Comparison of ENCODE assay signal across 9 cellular contexts in the genomic region with DNA sequence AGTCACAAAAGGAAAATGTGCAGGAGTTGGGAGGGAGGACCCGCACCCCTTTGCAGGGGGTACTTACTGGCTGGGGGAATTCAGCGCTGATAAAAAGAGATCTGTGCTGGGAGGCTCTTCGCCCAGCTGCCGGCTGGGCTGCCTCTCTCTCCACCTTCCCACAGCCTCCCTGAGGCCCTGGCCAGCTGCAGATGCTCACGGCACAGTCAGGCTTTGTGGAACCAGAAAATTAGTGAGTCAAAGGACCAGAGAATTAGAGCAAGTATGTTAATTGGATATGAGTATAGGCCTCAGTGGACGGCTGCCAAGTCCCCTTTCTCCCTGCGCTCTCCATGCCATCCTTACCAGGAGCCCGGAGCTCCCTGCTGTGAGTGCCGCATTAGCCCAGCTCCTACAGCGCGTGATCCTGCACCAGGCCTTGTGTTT.
DNase-seq lines count a peak whose midpoint lies in the region; ATAC-seq and TF ChIP-seq lines count a peak whose summit lies in the region.
"Had no signal": no experiment of that assay in that cellular context is flagged by ENCODE, and none has a peak within 500 bp of the region (broad histone marks: within the 10 kb centered on the region; RNA-seq: fewer than 3 reads in every experiment).

No MANE protein-coding gene starts in this region.

- H3K36me3 ChIP-seq in SJCRH30 (no peaks in the 10 kb centered on the region), left lung (no peaks in the 10 kb centered on the region), vagina (no peaks in the 10 kb centered on the region)

- no peak overlapping the region for H3K4me3 Mint-ChIP-seq in natural killer cell

- H3K9me3 ChIP-seq in SJCRH30 (replicated peaks): no peaks in the 10 kb centered on the region
- no peaks in the 10 kb centered on the region for H3K9me3 ChIP-seq in left lung
- H3K9me3 ChIP-seq in vagina: no peaks in the 10 kb centered on the region

- no peaks in the 10 kb centered on the region for H3K36me3 Mint-ChIP-seq in natural killer cell

- H3K4me3 ChIP-seq in SJCRH30 (0 out of 2 replicates have a peak overlapping the region, but pooled peaks have one; percentile 2), left lung (no peak overlapping the region), vagina (no peak overlapping the region)

- no peak overlapping the region for H3K27ac Mint-ChIP-seq in natural killer cell

- ATAC-seq in left lung (peak; percentile 61), natural killer cell (no peak), GM21381 (IDR thresholded peaks at IDR 0.05; ENCODE audit: unreplicated experiment) (no peak)

- H3K27me3 ChIP-seq in SJCRH30 (no peaks in the 10 kb centered on the region), left lung (no peaks in the 10 kb centered on the region), vagina (no peaks in the 10 kb centered on the region)

- peak overlapping the region; percentile 64 for H3K27ac ChIP-seq in SJCRH30
- no peak overlapping the region for H3K27ac ChIP-seq in left lung
- peak overlapping the region; percentile 44 for H3K27ac ChIP-seq in vagina

- no peaks in the 10 kb centered on the region for H3K4me1 Mint-ChIP-seq in natural killer cell

- no peaks in the 10 kb centered on the region for H3K9me3 Mint-ChIP-seq in natural killer cell

- TF ChIP-seq CTCF in left lung (IDR thresholded peaks at IDR 0.05) (no peak), vagina (IDR thresholded peaks at IDR 0.05) (no peak), natural killer cell (IDR thresholded peaks at IDR 0.05) (no peak)

- intact Hi-C loops in left lung (cut with DNase I): no loop called here
- intact Hi-C loops in vagina (cut with DNase I): no loop called here
- intact Hi-C loops in natural killer cell (cut with micrococcal nuclease): no loop called here

- no peak for TF ChIP-seq POLR2A in vagina (IDR thresholded peaks at IDR 0.05)

- peak; percentile 57 for DNase-seq in NCI-H2171 treated with DMSO at 0.1 percent for 48 hours (lab: John Stamatoyannopoulos, UW)
- no peak for DNase-seq in NCI-H2171 (lab: John Stamatoyannopoulos, UW)
- DNase-seq in SJCRH30: peak; percentile 82 to 88
- DNase-seq in left lung: no peak
- no peak for DNase-seq in vagina (ENCODE audit: extremely low spot score in 2 of 2)
- no peak for DNase-seq in mucosa of gallbladder (ENCODE audit: low spot score)
- DNase-seq in natural killer cell: no peak
- DNase-seq: activated CD4-positive, alpha-beta T cell treated with anti-CD3 and anti-CD28 coated beads, Interleukin-2, amount 50 U/mL, for 48 hours had no signal

- peaks cover 40% of the 10 kb centered on the region for H3K4me1 ChIP-seq in SJCRH30
- no peaks in the 10 kb centered on the region for H3K4me1 ChIP-seq in left lung
- peaks cover 24% of the 10 kb centered on the region for H3K4me1 ChIP-seq in vagina

- H3K27me3 Mint-ChIP-seq in natural killer cell (ENCODE audit: low read depth in 2 of 2): peaks cover 13 to 14% of the 10 kb centered on the region in 2 donors

Comparison
In these comparisons a context has a peak if more than half of its experiments do, and no peak if none do; other contexts are left out.
1. DNase-seq: peak in NCI-H2171 treated with DMSO at 0.1 percent for 48 hours (single experiment) and SJCRH30 (2 of 2); none in NCI-H2171 (single experiment), left lung (0 of 2), vagina (0 of 2), mucosa of gallbladder (single experiment) and natural killer cell (single experiment).
2. H3K27ac ChIP-seq: peak in SJCRH30 (single experiment) and vagina (single experiment); none in left lung (0 of 2).